15 cellular contexts compared by ENCODE assay signal in the genomic region with DNA sequence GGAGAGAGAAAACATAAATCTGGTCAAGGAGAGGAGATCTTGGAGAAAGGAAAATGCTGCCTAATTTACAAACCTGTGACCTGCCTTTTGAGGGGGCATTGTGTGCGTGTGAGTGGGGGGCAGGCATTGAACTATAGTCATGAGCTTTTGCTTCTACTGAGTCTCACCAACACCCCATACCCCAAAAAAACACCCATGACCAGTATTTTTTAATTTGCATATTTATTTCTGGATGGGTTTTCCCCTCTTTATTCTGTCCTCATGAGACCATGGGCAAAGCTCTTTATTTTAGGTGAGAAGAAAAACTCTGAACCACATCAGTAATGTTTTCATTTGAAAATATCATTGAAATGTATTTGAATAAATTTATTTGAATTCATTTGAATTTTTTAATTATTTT. TPM values are rescaled to one million over a fixed set of nuclear protein-coding genes. Genes with fewer than 3 reads are reported as not detected.
"Had no signal": no experiment of that assay in that cellular context is flagged by ENCODE, and none has a peak within 500 bp of the region (broad histone marks: within the 10 kb centered on the region; RNA-seq: fewer than 3 reads in every experiment).

No MANE protein-coding gene starts in this region.

- H3K4me3 ChIP-seq: hepatocyte, tibial nerve had no signal

- H2AFZ ChIP-seq: hepatocyte had no signal

- H3K27me3 ChIP-seq: hepatocyte, tibial nerve had no signal

- H3K79me2 ChIP-seq: hepatocyte had no signal

- ATAC-seq: activated CD8-positive, alpha-beta memory T cell treated with anti-CD3 and anti-CD28 coated beads, Interleukin-2, amount 10 ng/mL, durations not matched to agents 7 days and 5 days; activated naive CD4-positive, alpha-beta T cell treated with anti-CD3 and anti-CD28 coated beads, Interleukin-2, amount 50 U/mL, for 72 hours had no signal

- H3K27ac Mint-ChIP-seq: activated CD8-positive, alpha-beta memory T cell treated with anti-CD3 and anti-CD28 coated beads, Interleukin-2, amount 10 ng/mL, durations not matched to agents 7 days and 5 days; activated T-cell treated with anti-CD3 and anti-CD28 coated beads, Interleukin-2, amount 50 U/mL, for 24 hours; mesothelial cell of epicardium had no signal

- DNase-seq: activated CD4-positive, alpha-beta T cell treated with anti-CD3 and anti-CD28 coated beads for 1 hour; activated CD4-positive, alpha-beta T cell treated with anti-CD3 and anti-CD28 coated beads, Interleukin-2, amount 50 U/mL, for 48 hours; activated CD8-positive, alpha-beta memory T cell treated with anti-CD3 and anti-CD28 coated beads, Interleukin-2, amount 10 ng/mL, durations not matched to agents 7 days and 5 days; activated effector memory CD4-positive, alpha-beta T cell treated with Interleukin-2 at 50 U/mL for 16 hours; activated T-cell treated with anti-CD3 and anti-CD28 coated beads, Interleukin-2, amount 50 U/mL, for 24 hours; amniotic stem cell; cortex of kidney; retina; stimulated activated CD4-positive, alpha-beta T cell treated with anti-CD3 and anti-CD28 coated beads, Interleukin-4, amount 100 ng/mL, for 4 hours had no signal

- H3K4me1 ChIP-seq: tibial nerve had no signal

- H3K4me1 Mint-ChIP-seq: brain; central memory CD8-positive, alpha-beta T cell; mesothelial cell of epicardium had no signal

- H3K27me3 Mint-ChIP-seq: activated CD8-positive, alpha-beta memory T cell treated with anti-CD3 and anti-CD28 coated beads, Interleukin-2, amount 10 ng/mL, durations not matched to agents 7 days and 5 days; activated T-cell treated with anti-CD3 and anti-CD28 coated beads, Interleukin-2, amount 50 U/mL, for 24 hours; central memory CD8-positive, alpha-beta T cell had no signal

- H3K9me3 ChIP-seq: tibial nerve had no signal

- H3K27ac ChIP-seq: hepatocyte, tibial nerve had no signal

- H3K36me3 Mint-ChIP-seq: activated naive CD4-positive, alpha-beta T cell treated with anti-CD3 and anti-CD28 coated beads, Interleukin-2, amount 50 U/mL, for 72 hours; brain; mesothelial cell of epicardium had no signal

- H3K4me3 Mint-ChIP-seq: activated CD8-positive, alpha-beta memory T cell treated with anti-CD3 and anti-CD28 coated beads, Interleukin-2, amount 10 ng/mL, durations not matched to agents 7 days and 5 days; activated T-cell treated with anti-CD3 and anti-CD28 coated beads, Interleukin-2, amount 50 U/mL, for 24 hours; brain; central memory CD8-positive, alpha-beta T cell; mesothelial cell of epicardium had no signal

- H3K9me3 Mint-ChIP-seq: activated naive CD4-positive, alpha-beta T cell treated with anti-CD3 and anti-CD28 coated beads, Interleukin-2, amount 50 U/mL, for 72 hours; activated T-cell treated with anti-CD3 and anti-CD28 coated beads, Interleukin-2, amount 50 U/mL, for 24 hours; brain; central memory CD8-positive, alpha-beta T cell had no signal

- H3K4me2 ChIP-seq: hepatocyte had no signal

RNA-seq across cellular contexts. Expression of a gene that starts 20.6 kb away (rescaled TPM):
- polyA plus RNA-seq: hepatocyte had no signal
